In genomic region chr19:33210266-33210940, GRCh38 we compare ENCODE assay signal across 28 cellular contexts. TPM values are rescaled to one million over a fixed set of nuclear protein-coding genes. Genes with fewer than 3 reads are reported as not detected.
"Had no signal": no experiment of that assay in that cellular context is flagged by ENCODE, and none has a peak within 500 bp of the region (broad histone marks: within the 10 kb centered on the region; RNA-seq: fewer than 3 reads in every experiment).

No MANE protein-coding gene starts in this region.

- H3K9ac ChIP-seq: neural progenitor cell had no signal

- H3K27me3 ChIP-seq: neural progenitor cell, ovary, right atrium auricular region, right lobe of liver, stomach, testis, thyroid gland, transverse colon, upper lobe of left lung, vagina had no signal

- H3K4me1 ChIP-seq: lower lobe of right lung, neural progenitor cell, right atrium auricular region, stomach, thyroid gland, transverse colon, upper lobe of left lung, vagina had no signal

- FAIRE-seq: keratinocyte had no signal

- H3K4me2 ChIP-seq: neural progenitor cell, smooth muscle cell had no signal

- ATAC-seq: lower lobe of right lung; natural killer cell; stimulated activated naive B cell treated with anti-CD40 and anti-IgM and Interleukin-4, amounts not matched to agents 10 μg/mL and 1 μg/mL and 100 μg/mL, for 72 hours; stimulated activated naive CD8-positive, alpha-beta T cell treated with anti-CD3 and anti-CD28 coated beads, Interleukin-15, Interleukin-2, amounts not matched to agents 100 U/mL and 50 U/mL, for 24 hours had no signal

- H2AFZ ChIP-seq: neural progenitor cell had no signal

- H3K9me3 ChIP-seq: lower lobe of right lung, ovary, right atrium auricular region, right lobe of liver, stomach, testis, thyroid gland, transverse colon, upper lobe of left lung, vagina had no signal

- DNase-seq: hippocampal formation; mammary epithelial cell; mesendoderm; naive B cell; natural killer cell; nephron progenitor cell; stimulated activated CD4-positive, alpha-beta T cell treated with anti-CD3 and anti-CD28 coated beads, Interleukin-1b, Interleukin-23, amount 100 ng/mL, for 48 hours; stimulated activated CD4-positive, alpha-beta T cell treated with anti-CD3 and anti-CD28 coated beads, Interleukin-2, amount 100 ng/mL, for 48 hours; stimulated activated CD4-positive, alpha-beta T cell treated with anti-CD3 and anti-CD28 coated beads, Interleukin-4, amount 100 ng/mL, for 4 hours; stimulated activated naive B cell treated with anti-CD40 and anti-IgM and Interleukin-4, amounts not matched to agents 10 μg/mL and 1 μg/mL and 100 μg/mL, for 72 hours; stimulated activated naive CD8-positive, alpha-beta T cell treated with anti-CD3 and anti-CD28 coated beads, Interleukin-15, Interleukin-2, amounts not matched to agents 100 U/mL and 50 U/mL, for 24 hours; stomach; thyroid gland; transverse colon; upper lobe of left lung had no signal

- H3K4me3 ChIP-seq: lower lobe of right lung, neural progenitor cell, ovary, right atrium auricular region, right lobe of liver, smooth muscle cell, stomach, testis, thyroid gland, transverse colon, upper lobe of left lung, vagina had no signal

- H3K36me3 ChIP-seq: lower lobe of right lung, neural progenitor cell, ovary, right atrium auricular region, transverse colon, vagina had no signal

- H3K27ac ChIP-seq: lower lobe of right lung, neural progenitor cell, ovary, right atrium auricular region, right lobe of liver, stomach, testis, thyroid gland, transverse colon, upper lobe of left lung, vagina had no signal

RNA-seq across cellular contexts. Expression of gene SLC7A10, which starts 15.2 kb away (rescaled TPM):
- total RNA-seq: liver, mammary epithelial cell, mononuclear cell, natural killer cell, ovary, pulmonary artery endothelial cell, renal cortical epithelial cell, right lobe of liver, smooth muscle cell had no signal
- polyA plus RNA-seq: keratinocyte, liver, mammary epithelial cell, ovary, stomach had no signal
